In genomic region chr3:126912027-126912422, GRCh38 we compare ENCODE assay signal across 10 cellular contexts.
DNase-seq lines count a peak whose midpoint lies in the region; ATAC-seq and TF ChIP-seq lines count a peak whose summit lies in the region.
"Had no signal": no experiment of that assay in that cellular context is flagged by ENCODE, and none has a peak within 500 bp of the region (broad histone marks: within the 10 kb centered on the region; RNA-seq: fewer than 3 reads in every experiment).

No MANE protein-coding gene starts in this region.

- POLR2A ChIA-PET in activated CD4-positive, alpha-beta memory T cell treated with anti-CD3 and anti-CD28 coated beads for 36 hours (lab: Charles Lee): no interaction called here

- H3K4me1 ChIP-seq in upper lobe of left lung: peaks cover 19 to 22% (median 21%) of the 10 kb centered on the region in 4 donors

- peak overlapping the region; percentile 42 for H3K27ac ChIP-seq in layer of hippocampus (ENCODE audit: low read depth, low read length)
- peak overlapping the region; percentile 55 to 86 (median 68) for H3K27ac ChIP-seq in upper lobe of left lung
- H3K27ac ChIP-seq: C4-2B had no signal

- no peaks in the 10 kb centered on the region for H3K27me3 Mint-ChIP-seq in activated CD4-positive, alpha-beta memory T cell treated with anti-CD3 and anti-CD28 coated beads for 36 hours

- no peaks in the 10 kb centered on the region for H3K36me3 ChIP-seq in upper lobe of left lung

- TF ChIP-seq CTCF in upper lobe of left lung (IDR thresholded peaks at IDR 0.05): no peak

- H3K27me3 ChIP-seq in layer of hippocampus (ENCODE audit: control insufficient read depth, insufficient read depth, low read length): no peaks in the 10 kb centered on the region
- H3K27me3 ChIP-seq in upper lobe of left lung: no peaks in the 10 kb centered on the region

- H3K27ac Mint-ChIP-seq in activated CD4-positive, alpha-beta memory T cell treated with anti-CD3 and anti-CD28 coated beads for 36 hours: peak overlapping the region; percentile 88

- DNase-seq in Right ventricle myocardium superior (no peak), cardiac septum (ENCODE audit: low spot score) (no peak), upper lobe of left lung (no peak), OCI-M2 (lab: John Stamatoyannopoulos, UW; ENCODE audit: unreplicated experiment) (no peak)
- DNase-seq in activated CD4-positive, alpha-beta memory T cell treated with anti-CD3 and anti-CD28 coated beads for 36 hours: no peak
- DNase-seq: NCI-H1105 had no signal

- H3K9me3 ChIP-seq in upper lobe of left lung: no peaks in the 10 kb centered on the region

- H3K4me3 Mint-ChIP-seq in activated CD4-positive, alpha-beta memory T cell treated with anti-CD3 and anti-CD28 coated beads for 36 hours: no peak overlapping the region

- ATAC-seq in Right ventricle myocardium superior (ENCODE audit: poor library complexity) (peak; percentile 28), upper lobe of left lung (ENCODE audit: low FRiP score in 2 of 2) (peak in 1 of 2 donors; percentile 50), GM19455 (IDR thresholded peaks at IDR 0.05; ENCODE audit: unreplicated experiment) (no peak), HG02884 (IDR thresholded peaks at IDR 0.05; ENCODE audit: unreplicated experiment) (no peak)

- H3K36me3 Mint-ChIP-seq in activated CD4-positive, alpha-beta memory T cell treated with anti-CD3 and anti-CD28 coated beads for 36 hours: peaks cover 15% of the 10 kb centered on the region

- CTCF ChIA-PET in activated CD4-positive, alpha-beta memory T cell treated with anti-CD3 and anti-CD28 coated beads for 36 hours (lab: Charles Lee): interaction anchor here (1.4 kb wide), 1 partner anchor 70 kb away, joined by 6 read pairs; the partner anchor contains the start of gene PLXNA1

- TF ChIP-seq EP300 in upper lobe of left lung (IDR thresholded peaks at IDR 0.05): no peak

- no peaks in the 10 kb centered on the region for H3K9me3 Mint-ChIP-seq in activated CD4-positive, alpha-beta memory T cell treated with anti-CD3 and anti-CD28 coated beads for 36 hours

- H3K4me3 ChIP-seq in upper lobe of left lung: no peak overlapping the region

- intact Hi-C loops in Right ventricle myocardium superior (cut with DNase I): no loop called here
- intact Hi-C loops in cardiac septum (cut with DNase I): no loop called here
- intact Hi-C loops in activated CD4-positive, alpha-beta memory T cell treated with anti-CD3 and anti-CD28 coated beads for 36 hours (cut with micrococcal nuclease): loop anchor here (10.0 kb wide), 1 partner anchor 207 kb away; the partner anchor contains the start of gene CHCHD6

- no peak for TF ChIP-seq POLR2A in upper lobe of left lung (IDR thresholded peaks at IDR 0.05)

- peaks cover 32% of the 10 kb centered on the region for H3K4me1 Mint-ChIP-seq in activated CD4-positive, alpha-beta memory T cell treated with anti-CD3 and anti-CD28 coated beads for 36 hours (ENCODE audit: low read depth)

- WGBS in upper lobe of left lung, 2 donors: 83 to 97% methylated on average over 9 of the region's 9 CpGs
